1 cellular context compared by ENCODE assay signal in the genomic region with DNA sequence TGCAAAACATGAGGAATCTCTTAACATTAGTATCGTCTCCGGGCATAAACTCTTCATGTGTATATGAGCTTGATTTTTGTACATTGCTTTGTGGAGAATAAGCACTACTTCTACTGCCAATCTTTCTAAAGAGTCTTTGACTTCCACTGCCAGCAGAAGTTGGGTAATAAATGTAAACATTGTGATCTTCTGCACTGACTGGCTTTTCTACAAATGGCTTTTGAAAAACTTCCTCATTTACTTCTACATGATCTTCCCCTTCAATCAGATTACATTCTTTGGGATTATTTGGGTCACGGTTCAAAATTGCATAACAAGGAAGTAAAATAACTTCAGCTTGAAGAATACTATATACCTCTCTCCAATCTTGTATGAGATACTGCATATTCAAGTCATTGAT.
TF ChIP-seq lines count a peak whose summit lies in the region.

No MANE protein-coding gene starts in this region.

TF ChIP-seq in HepG2, 621 proteins besides CTCF, POLR2A, EP300 and RAD21 (continued from another document):
- TF ChIP-seq, protein P1, sequence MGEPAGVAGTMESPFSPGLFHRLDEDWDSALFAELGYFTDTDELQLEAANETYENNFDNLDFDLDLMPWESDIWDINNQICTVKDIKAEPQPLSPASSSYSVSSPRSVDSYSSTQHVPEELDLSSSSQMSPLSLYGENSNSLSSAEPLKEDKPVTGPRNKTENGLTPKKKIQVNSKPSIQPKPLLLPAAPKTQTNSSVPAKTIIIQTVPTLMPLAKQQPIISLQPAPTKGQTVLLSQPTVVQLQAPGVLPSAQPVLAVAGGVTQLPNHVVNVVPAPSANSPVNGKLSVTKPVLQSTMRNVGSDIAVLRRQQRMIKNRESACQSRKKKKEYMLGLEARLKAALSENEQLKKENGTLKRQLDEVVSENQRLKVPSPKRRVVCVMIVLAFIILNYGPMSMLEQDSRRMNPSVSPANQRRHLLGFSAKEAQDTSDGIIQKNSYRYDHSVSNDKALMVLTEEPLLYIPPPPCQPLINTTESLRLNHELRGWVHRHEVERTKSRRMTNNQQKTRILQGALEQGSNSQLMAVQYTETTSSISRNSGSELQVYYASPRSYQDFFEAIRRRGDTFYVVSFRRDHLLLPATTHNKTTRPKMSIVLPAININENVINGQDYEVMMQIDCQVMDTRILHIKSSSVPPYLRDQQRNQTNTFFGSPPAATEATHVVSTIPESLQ (CRISPR knock-in tag; conservative IDR thresholded peaks at IDR 0.05): no peak
- no peak for TF ChIP-seq NPAS2 (CRISPR knock-in tag; IDR thresholded peaks at IDR 0.05; ENCODE audit: borderline replicate concordance)
- TF ChIP-seq, protein P2, sequence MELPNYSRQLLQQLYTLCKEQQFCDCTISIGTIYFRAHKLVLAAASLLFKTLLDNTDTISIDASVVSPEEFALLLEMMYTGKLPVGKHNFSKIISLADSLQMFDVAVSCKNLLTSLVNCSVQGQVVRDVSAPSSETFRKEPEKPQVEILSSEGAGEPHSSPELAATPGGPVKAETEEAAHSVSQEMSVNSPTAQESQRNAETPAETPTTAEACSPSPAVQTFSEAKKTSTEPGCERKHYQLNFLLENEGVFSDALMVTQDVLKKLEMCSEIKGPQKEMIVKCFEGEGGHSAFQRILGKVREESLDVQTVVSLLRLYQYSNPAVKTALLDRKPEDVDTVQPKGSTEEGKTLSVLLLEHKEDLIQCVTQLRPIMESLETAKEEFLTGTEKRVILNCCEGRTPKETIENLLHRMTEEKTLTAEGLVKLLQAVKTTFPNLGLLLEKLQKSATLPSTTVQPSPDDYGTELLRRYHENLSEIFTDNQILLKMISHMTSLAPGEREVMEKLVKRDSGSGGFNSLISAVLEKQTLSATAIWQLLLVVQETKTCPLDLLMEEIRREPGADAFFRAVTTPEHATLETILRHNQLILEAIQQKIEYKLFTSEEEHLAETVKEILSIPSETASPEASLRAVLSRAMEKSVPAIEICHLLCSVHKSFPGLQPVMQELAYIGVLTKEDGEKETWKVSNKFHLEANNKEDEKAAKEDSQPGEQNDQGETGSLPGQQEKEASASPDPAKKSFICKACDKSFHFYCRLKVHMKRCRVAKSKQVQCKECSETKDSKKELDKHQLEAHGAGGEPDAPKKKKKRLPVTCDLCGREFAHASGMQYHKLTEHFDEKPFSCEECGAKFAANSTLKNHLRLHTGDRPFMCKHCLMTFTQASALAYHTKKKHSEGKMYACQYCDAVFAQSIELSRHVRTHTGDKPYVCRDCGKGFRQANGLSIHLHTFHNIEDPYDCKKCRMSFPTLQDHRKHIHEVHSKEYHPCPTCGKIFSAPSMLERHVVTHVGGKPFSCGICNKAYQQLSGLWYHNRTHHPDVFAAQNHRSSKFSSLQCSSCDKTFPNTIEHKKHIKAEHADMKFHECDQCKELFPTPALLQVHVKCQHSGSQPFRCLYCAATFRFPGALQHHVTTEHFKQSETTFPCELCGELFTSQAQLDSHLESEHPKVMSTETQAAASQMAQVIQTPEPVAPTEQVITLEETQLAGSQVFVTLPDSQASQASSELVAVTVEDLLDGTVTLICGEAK (IDR thresholded peaks at IDR 0.05): no peak
- TF ChIP-seq, protein P2 (CRISPR knock-in tag; IDR thresholded peaks at IDR 0.05): no peak
- TF ChIP-seq GABPA (IDR thresholded peaks at IDR 0.05; ENCODE audit: low read depth, low read length): no peak
- no peak for TF ChIP-seq GABPA (CRISPR knock-in tag; IDR thresholded peaks at IDR 0.05; ENCODE audit: low read depth)
- TF ChIP-seq ZZZ3 (CRISPR knock-in tag; IDR thresholded peaks at IDR 0.05; ENCODE audit: borderline replicate concordance): no peak
- no peak for TF ChIP-seq ZMYM2 (CRISPR knock-in tag; IDR thresholded peaks at IDR 0.05)
TF ChIP-seq in HepG2: peak in this region for 0.
